In the genomic region with DNA sequence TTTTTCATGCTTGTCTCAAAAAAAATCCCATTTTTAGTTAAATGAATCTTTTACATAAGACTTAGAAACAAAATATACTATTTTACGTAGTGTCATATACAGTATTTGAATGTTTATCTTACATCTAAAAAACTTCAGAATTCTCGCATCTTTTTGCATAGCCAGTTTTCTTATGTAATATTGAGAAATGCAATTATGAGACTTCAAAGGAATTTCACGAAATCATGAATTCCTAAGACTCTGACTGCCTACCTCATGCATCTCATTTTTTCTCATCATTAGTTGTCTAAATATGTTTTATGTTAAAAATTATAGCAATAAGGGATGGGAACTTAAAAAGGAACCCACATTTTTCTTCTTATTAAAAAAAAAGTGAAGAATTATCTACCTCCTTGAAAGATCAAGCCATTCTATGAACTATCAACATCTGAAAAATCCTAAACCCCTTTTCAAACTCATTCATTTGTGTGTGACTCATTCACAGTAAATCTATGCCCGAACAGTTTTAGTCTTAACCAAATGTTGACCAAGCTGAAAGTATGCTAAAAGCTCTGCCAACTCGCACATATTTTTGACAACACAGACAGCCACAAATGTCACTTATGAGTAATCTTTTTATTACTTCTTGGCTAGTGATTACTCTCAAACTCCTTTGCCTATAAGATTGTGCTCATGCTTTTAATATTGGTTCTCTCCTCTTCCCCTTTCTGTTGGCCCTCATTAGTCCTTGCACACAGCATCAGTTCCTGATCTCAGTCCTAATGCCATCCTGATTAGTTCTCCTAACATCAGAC, we compare ENCODE assay signal across 10 cellular contexts.
DNase-seq lines count a peak whose midpoint lies in the region; ATAC-seq, FAIRE-seq and TF ChIP-seq lines count a peak whose summit lies in the region.
"Had no signal": no experiment of that assay in that cellular context is flagged by ENCODE, and none has a peak within 500 bp of the region (broad histone marks: within the 10 kb centered on the region; RNA-seq: fewer than 3 reads in every experiment).

No MANE protein-coding gene starts in this region.

- no peak for TF ChIP-seq EP300 in sigmoid colon (IDR thresholded peaks at IDR 0.05)

- H4K20me1 ChIP-seq in OCI-LY3 (ENCODE audit: insufficient read depth, low read length) = no peaks in the 10 kb centered on the region

- 45 to 64% methylated on average over 5 of the region's 5 CpGs for WGBS in sigmoid colon, 2 donors

- ATAC-seq in HG02610 (IDR thresholded peaks at IDR 0.05; ENCODE audit: unreplicated experiment) = peak; percentile 93

- H3K9me3 ChIP-seq in OCI-LY3 (ENCODE audit: insufficient read depth, low read length) (no peaks in the 10 kb centered on the region; the same call in 1 of the 2 replicates), sigmoid colon (no peaks in the 10 kb centered on the region)
- H3K9me3 ChIP-seq: esophagus muscularis mucosa had no signal

- no peak for DNase-seq in GM12891 (ENCODE audit: insufficient read length, low spot score)
- peak; percentile 82 for DNase-seq in kidney epithelial cell (ENCODE audit: low read depth)
- DNase-seq in occipital lobe (lab: John Stamatoyannopoulos, UW) = no peak
- no peak for DNase-seq in activated CD4-positive, alpha-beta T cell treated with anti-CD3 and anti-CD28 coated beads, Interleukin-2, amount 50 U/mL, for 48 hours
- no peak for DNase-seq in NCI-H187 (lab: John Stamatoyannopoulos, UW)
- no peak for DNase-seq in sigmoid colon
- DNase-seq: activated CD4-positive, alpha-beta T cell treated with anti-CD3 and anti-CD28 coated beads for 4 hours had no signal

- no peak overlapping the region for H3K9ac ChIP-seq in OCI-LY3 (ENCODE audit: low read length)

- H3K27me3 ChIP-seq in OCI-LY3 (ENCODE audit: low read depth, low read length) (peaks cover 5% of the 10 kb centered on the region; the same call in 1 of the 2 replicates), kidney epithelial cell (ENCODE audit: control insufficient read depth, insufficient read depth, low read length) (no peaks in the 10 kb centered on the region), sigmoid colon (no peaks in the 10 kb centered on the region)
- H3K27me3 ChIP-seq: esophagus muscularis mucosa had no signal

- H3K79me2 ChIP-seq in OCI-LY3 (ENCODE audit: low read length) = no peaks in the 10 kb centered on the region

- no peak for FAIRE-seq in GM12891 (lab: Jason Lieb, UNC)

- H2AFZ ChIP-seq in OCI-LY3 (ENCODE audit: low read depth, low read length) = no peak overlapping the region

- TF ChIP-seq CTCF in OCI-LY3 (IDR thresholded peaks at IDR 0.05; ENCODE audit: low read depth, low read length) (no peak), kidney epithelial cell (IDR thresholded peaks at IDR 0.05; ENCODE audit: insufficient read depth, low read length, poor library complexity, severe bottlenecking) (no peak), sigmoid colon (IDR thresholded peaks at IDR 0.05) (no peak)

- H3K27ac ChIP-seq in OCI-LY3 (ENCODE audit: low read length) (0 out of 2 replicates have a peak overlapping the region, but pooled peaks have one; percentile 2), sigmoid colon (no peak overlapping the region)
- H3K27ac ChIP-seq: esophagus muscularis mucosa had no signal

- TF ChIP-seq POLR2A in GM12891 (IDR thresholded peaks at IDR 0.05; ENCODE audit: low read depth, low read length) = no peak
- no peak for TF ChIP-seq POLR2A in sigmoid colon (IDR thresholded peaks at IDR 0.05)

- H3K4me2 ChIP-seq in OCI-LY3 (ENCODE audit: low read length) = peak overlapping the region; percentile 55

- H3K4me3 ChIP-seq in OCI-LY3 (ENCODE audit: low read length) (peak overlapping the region; percentile 6; the same call in 1 of the 2 replicates), kidney epithelial cell (ENCODE audit: low read depth, low read length) (no peak overlapping the region), sigmoid colon (no peak overlapping the region)
- H3K4me3 ChIP-seq: esophagus muscularis mucosa had no signal

- H3K36me3 ChIP-seq in OCI-LY3 (replicated peaks; ENCODE audit: low read depth, low read length) = no peaks in the 10 kb centered on the region
- no peaks in the 10 kb centered on the region for H3K36me3 ChIP-seq in kidney epithelial cell (ENCODE audit: control insufficient read depth, insufficient read depth, low read length)
- H3K36me3 ChIP-seq in sigmoid colon = no peaks in the 10 kb centered on the region
- H3K36me3 ChIP-seq: esophagus muscularis mucosa had no signal

- H3K4me1 ChIP-seq in OCI-LY3 (ENCODE audit: low read length) (peaks cover 32% of the 10 kb centered on the region), sigmoid colon (peaks cover 0 to 25% (median 8%) of the 10 kb centered on the region in 4 donors)
- H3K4me1 ChIP-seq: esophagus muscularis mucosa had no signal

- intact Hi-C loops in sigmoid colon (cut with DNase I) = no loop called here

TF ChIP-seq in GM12891, 5 proteins besides CTCF, POLR2A, EP300 and RAD21:
- peak; percentile 14 for TF ChIP-seq SPI1 (IDR thresholded peaks at IDR 0.05; ENCODE audit: low read depth, low read length)
- no peak for TF ChIP-seq PAX5 (IDR thresholded peaks at IDR 0.05; ENCODE audit: insufficient read depth, low read length, severe bottlenecking)
- no peak for TF ChIP-seq POLR2AphosphoS5 (IDR thresholded peaks at IDR 0.05; ENCODE audit: low read depth, low read length)
